8 cellular contexts compared by ENCODE assay signal in the genomic region with DNA sequence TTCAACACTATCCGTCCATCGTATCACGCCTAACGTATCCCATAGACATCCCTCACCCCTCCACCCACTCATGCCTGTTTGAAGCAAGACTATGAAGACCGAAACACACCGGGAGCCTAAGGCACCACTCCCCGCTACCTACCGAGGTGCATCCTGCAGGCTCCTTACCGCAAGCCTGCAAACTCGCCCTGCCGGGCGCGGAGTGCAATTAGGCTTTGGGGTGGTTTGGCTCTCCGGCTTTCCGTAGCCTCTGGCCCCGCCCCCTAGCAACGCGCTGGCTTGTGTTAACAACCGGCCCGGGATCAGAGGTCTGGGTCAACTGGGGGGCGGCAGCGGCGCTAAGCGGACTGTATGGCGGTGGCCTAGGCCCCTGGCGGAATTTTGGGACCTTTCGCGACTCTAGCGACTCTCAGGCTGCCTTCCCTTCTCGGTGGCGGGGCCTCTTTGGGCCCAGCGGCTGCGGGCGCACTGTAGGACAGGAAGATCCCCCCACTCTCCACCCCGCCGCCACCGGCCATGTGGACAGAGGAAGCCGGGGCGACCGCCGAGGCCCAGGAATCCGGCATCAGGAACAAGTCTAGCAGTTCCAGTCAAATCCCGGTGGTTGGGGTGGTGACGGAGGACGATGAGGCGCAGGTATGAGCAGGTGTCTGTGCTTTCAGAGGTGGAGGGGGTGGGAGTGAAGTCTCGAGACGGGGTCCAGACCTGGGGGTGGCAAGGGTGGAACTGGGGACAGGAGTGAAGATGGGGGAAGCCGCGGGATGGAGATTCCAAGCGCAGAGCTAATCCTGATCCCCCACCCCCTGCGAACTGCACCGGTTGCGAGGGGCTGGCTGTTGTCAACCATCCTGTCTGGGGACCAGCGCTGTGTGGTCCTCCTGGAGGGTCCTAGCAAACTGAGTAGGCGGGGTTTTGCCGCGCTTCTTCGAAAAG. TPM values are rescaled to one million over a fixed set of nuclear protein-coding genes. Genes with fewer than 3 reads are reported as not detected.
DNase-seq lines count a peak whose midpoint lies in the region; TF ChIP-seq lines count a peak whose summit lies in the region.

A gene with protein sequence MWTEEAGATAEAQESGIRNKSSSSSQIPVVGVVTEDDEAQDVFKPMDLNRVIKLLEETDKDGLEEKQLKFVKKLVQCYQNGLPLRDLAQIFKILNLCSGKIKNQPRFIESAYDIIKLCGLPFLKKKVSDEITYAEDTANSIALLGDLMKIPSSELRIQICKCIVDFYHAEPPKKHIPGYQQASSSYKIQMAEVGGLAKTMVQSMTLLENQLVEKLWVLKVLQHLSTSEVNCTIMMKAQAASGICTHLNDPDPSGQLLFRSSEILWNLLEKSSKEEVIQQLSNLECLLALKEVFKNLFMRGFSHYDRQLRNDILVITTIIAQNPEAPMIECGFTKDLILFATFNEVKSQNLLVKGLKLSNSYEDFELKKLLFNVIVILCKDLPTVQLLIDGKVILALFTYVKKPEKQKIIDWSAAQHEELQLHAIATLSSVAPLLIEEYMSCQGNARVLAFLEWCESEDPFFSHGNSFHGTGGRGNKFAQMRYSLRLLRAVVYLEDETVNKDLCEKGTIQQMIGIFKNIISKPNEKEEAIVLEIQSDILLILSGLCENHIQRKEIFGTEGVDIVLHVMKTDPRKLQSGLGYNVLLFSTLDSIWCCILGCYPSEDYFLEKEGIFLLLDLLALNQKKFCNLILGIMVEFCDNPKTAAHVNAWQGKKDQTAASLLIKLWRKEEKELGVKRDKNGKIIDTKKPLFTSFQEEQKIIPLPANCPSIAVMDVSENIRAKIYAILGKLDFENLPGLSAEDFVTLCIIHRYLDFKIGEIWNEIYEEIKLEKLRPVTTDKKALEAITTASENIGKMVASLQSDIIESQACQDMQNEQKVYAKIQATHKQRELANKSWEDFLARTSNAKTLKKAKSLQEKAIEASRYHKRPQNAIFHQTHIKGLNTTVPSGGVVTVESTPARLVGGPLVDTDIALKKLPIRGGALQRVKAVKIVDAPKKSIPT (plus strand): TSS at position 266 of the 933 bp plus-strand sequence. CDS start 251 bp downstream, at position 517.

- H3K36me3 Mint-ChIP-seq in activated naive CD4-positive, alpha-beta T cell treated with anti-CD3 and anti-CD28 coated beads, Interleukin-2, amount 10 ng/mL, durations not matched to agents 7 days and 5 days: no peaks in the 10 kb centered on the region

- H3K27me3 ChIP-seq in GM06990 (replicated peaks; ENCODE audit: control insufficient read depth, insufficient read depth, low read length) (no peaks in the 10 kb centered on the region), H7 (ENCODE audit: control insufficient read depth, insufficient read depth, low read length) (peaks cover 16% of the 10 kb centered on the region), MG63 (no peaks in the 10 kb centered on the region)

- H3K4me3 Mint-ChIP-seq in activated naive CD4-positive, alpha-beta T cell treated with anti-CD3 and anti-CD28 coated beads, Interleukin-2, amount 10 ng/mL, durations not matched to agents 7 days and 5 days: peak within 1 kb of the TSS; percentile 75

- H3K27ac Mint-ChIP-seq in activated naive CD4-positive, alpha-beta T cell treated with anti-CD3 and anti-CD28 coated beads, Interleukin-2, amount 10 ng/mL, durations not matched to agents 7 days and 5 days: no peak within 1 kb of the TSS

- TF ChIP-seq CTCF in GM06990 (IDR thresholded peaks at IDR 0.05; ENCODE audit: insufficient read depth, low read length, poor library complexity, severe bottlenecking): peak; percentile 13

- H3K36me3 ChIP-seq in GM06990 (ENCODE audit: control insufficient read depth, insufficient read depth, low read length): no peaks in the 10 kb centered on the region
- no peaks in the 10 kb centered on the region for H3K36me3 ChIP-seq in H7 (replicated peaks; ENCODE audit: control insufficient read depth, insufficient read depth, low read length)
- H3K36me3 ChIP-seq in MG63: no peaks in the 10 kb centered on the region

- CTCF ChIA-PET in activated naive CD4-positive, alpha-beta T cell treated with anti-CD3 and anti-CD28 coated beads, Interleukin-2, amount 10 ng/mL, durations not matched to agents 7 days and 5 days (lab: Charles Lee): interaction anchor here (0.6 kb wide), 1 partner anchor 48 kb away, joined by 3 read pairs; no protein-coding TSS in a partner anchor

- peaks cover 34% of the 10 kb centered on the region for H3K27me3 Mint-ChIP-seq in activated naive CD4-positive, alpha-beta T cell treated with anti-CD3 and anti-CD28 coated beads, Interleukin-2, amount 10 ng/mL, durations not matched to agents 7 days and 5 days

- H3K4me1 Mint-ChIP-seq in activated naive CD4-positive, alpha-beta T cell treated with anti-CD3 and anti-CD28 coated beads, Interleukin-2, amount 10 ng/mL, durations not matched to agents 7 days and 5 days: peaks cover 20% of the 10 kb centered on the region

- H3K9me3 Mint-ChIP-seq in activated naive CD4-positive, alpha-beta T cell treated with anti-CD3 and anti-CD28 coated beads, Interleukin-2, amount 10 ng/mL, durations not matched to agents 7 days and 5 days: no peaks in the 10 kb centered on the region

- no peaks in the 10 kb centered on the region for H3K9me3 ChIP-seq in MG63

- peak; percentile 86 for DNase-seq in GM06990 (ENCODE audit: extremely low read depth, insufficient read length)
- DNase-seq in H7: peak; percentile 87
- DNase-seq in MG63: peak; percentile 85
- DNase-seq in SK-N-DZ (ENCODE audit: low spot score): peak; percentile 84
- peak; percentile 91 for DNase-seq in activated naive CD4-positive, alpha-beta T cell treated with anti-CD3 and anti-CD28 coated beads, Interleukin-2, amount 10 ng/mL, durations not matched to agents 7 days and 5 days
- DNase-seq in glomerular endothelial cell (ENCODE audit: extremely low read depth, low read depth, low spot score): peak; percentile 54
- peak; percentile 82 for DNase-seq in occipital lobe (lab: John Stamatoyannopoulos, UW)
- peak; percentile 4 to 90 (median 78) for DNase-seq in substantia nigra (lab: John Stamatoyannopoulos, UW)

- H3K4me3 ChIP-seq in GM06990 (replicated peaks; ENCODE audit: low read depth, low read length): peak within 1 kb of the TSS; percentile 77
- H3K4me3 ChIP-seq in H7 (ENCODE audit: insufficient read depth, low read depth, low read length): peak within 1 kb of the TSS; percentile 69
- peak within 1 kb of the TSS; percentile 87 for H3K4me3 ChIP-seq in MG63

- peak within 1 kb of the TSS; percentile 1 for H3K27ac ChIP-seq in substantia nigra (ENCODE audit: low read depth, low read length, poor library complexity, severe bottlenecking)

RNA-seq across cellular contexts. Expression of the gene that starts here (rescaled TPM):
- 2.0 and 2.9 TPM in 2 replicates for total RNA-seq in H7 (2014; rRNA removed; shearing (Covaris generic))
- total RNA-seq in MG63 (2014; rRNA removed; shearing (Covaris generic); ENCODE audit: low replicate concordance): 0.44 and 1.8 TPM in 2 replicates
- polyA plus RNA-seq in SK-N-DZ (2014; cell fraction: cytosol; rRNA removed): 0.24 TPM in 1 of 2 replicates, not detected in the other
- polyA plus RNA-seq in SK-N-DZ (2014; cell fraction: nucleus; rRNA removed): 1.2 and 7.0 TPM in 2 replicates
- total RNA-seq in glomerular endothelial cell (0.10 and 0.88 TPM in 2 replicates), occipital lobe (6.2 TPM)

Comparison
In these comparisons a context has a peak if more than half of its experiments do, and no peak if none do; other contexts are left out.
1. Peak in every context shown above with its lines: DNase-seq, H3K4me3 ChIP-seq and H3K27ac ChIP-seq.
2. Peak in DNase-seq in glomerular endothelial cell; RNA of the gene not detected or under 1 TPM.